1 cellular context compared by ENCODE assay signal in genomic region chr14:100790785-100791667, GRCh38.
TF ChIP-seq lines count a peak whose summit lies in the region.

No MANE protein-coding gene starts in this region.

TF ChIP-seq in HepG2, 621 proteins besides CTCF, POLR2A, EP300 and RAD21 (continued from another document):
- no peak for TF ChIP-seq ZBTB2 (CRISPR knock-in tag; IDR thresholded peaks at IDR 0.05; ENCODE audit: low read depth)
- TF ChIP-seq ZBTB44 (CRISPR knock-in tag; IDR thresholded peaks at IDR 0.05) = no peak
- TF ChIP-seq THAP8 (CRISPR knock-in tag; IDR thresholded peaks at IDR 0.05; ENCODE audit: borderline replicate concordance) = no peak
- no peak for TF ChIP-seq ZNF850 (CRISPR knock-in tag; conservative IDR thresholded peaks at IDR 0.05)
TF ChIP-seq in HepG2: peak in this region for 0.
